8 cellular contexts compared by ENCODE assay signal in genomic region chr5:176837707-176838115, GRCh38.
DNase-seq lines count a peak whose midpoint lies in the region; ATAC-seq, FAIRE-seq and TF ChIP-seq lines count a peak whose summit lies in the region.

No MANE protein-coding gene starts in this region.

- no peak for TF ChIP-seq CTCF in D721Med (IDR thresholded peaks at IDR 0.05; ENCODE audit: insufficient read depth, missing control alignments)

- FAIRE-seq in D721Med (lab: Jason Lieb, UNC), result no peak

- ATAC-seq in GM19455 (IDR thresholded peaks at IDR 0.05; ENCODE audit: unreplicated experiment), result no peak

- DNase-seq in GM03348 (ENCODE audit: low spot score) (peak; percentile 89), OCI-M2 (lab: John Stamatoyannopoulos, UW; ENCODE audit: unreplicated experiment) (peak; percentile 30), activated T-helper 1 cell treated with Interleukin-2 at 50 U/mL for 16 hours (ENCODE audit: low read depth) (peak; percentile 32), fibroblast of the conjunctiva (ENCODE audit: low read depth) (peak; percentile 70), nucleus accumbens (lab: John Stamatoyannopoulos, UW) (peak in 45 of 56 donors; percentile 5 to 80 (median 37)), substantia nigra (lab: John Stamatoyannopoulos, UW) (peak in 44 of 49 donors; percentile 7 to 79 (median 62)), D721Med (ENCODE audit: insufficient read length, low spot score) (no peak)

- H3K27ac ChIP-seq in substantia nigra (ENCODE audit: low read depth, low read length, poor library complexity, severe bottlenecking), result no peak overlapping the region
